In the genomic region with DNA sequence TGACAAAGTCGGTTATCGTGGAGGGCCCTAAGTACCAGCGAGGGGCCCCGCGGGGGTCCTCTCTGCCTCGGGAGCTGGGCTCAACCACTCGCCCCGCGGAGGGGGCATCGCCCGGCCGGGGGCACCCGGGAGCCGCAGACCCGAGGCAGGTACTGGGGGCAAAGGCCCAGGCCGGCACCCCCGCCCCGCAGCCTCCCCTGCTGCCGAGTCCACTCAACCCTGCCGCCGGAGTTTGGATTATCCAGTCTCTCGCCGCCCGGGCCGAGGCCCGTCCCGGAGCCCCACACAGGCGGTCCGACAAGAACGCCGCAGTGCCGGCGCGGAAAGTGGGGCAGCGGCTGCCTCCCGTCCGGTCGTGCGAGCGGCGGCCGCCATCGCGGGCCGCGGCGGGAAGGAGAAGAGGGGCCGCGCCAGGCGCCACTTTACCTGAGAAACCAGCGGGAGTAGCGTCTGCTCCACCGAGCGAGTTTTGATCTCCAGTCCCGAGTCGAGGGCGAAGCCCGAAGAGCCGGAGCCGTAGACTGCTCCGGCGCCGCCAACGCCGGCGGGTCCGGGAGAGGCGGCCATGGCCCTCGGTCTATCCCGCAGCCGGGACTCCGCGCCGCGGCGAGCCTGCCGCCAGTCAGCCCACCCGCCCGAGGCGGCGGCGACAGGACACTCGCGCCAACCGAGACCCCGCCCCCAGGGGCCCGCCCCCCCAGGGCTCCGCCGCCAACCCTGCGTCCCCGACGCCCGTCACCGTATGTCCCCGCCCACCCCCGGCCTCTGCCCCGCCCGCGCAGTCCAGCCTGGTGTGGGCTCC, we compare ENCODE assay signal across 8 cellular contexts. TPM values are rescaled to one million over a fixed set of nuclear protein-coding genes. Genes with fewer than 3 reads are reported as not detected.
DNase-seq lines count a peak whose midpoint lies in the region; ATAC-seq, FAIRE-seq and TF ChIP-seq lines count a peak whose summit lies in the region.

A gene with protein sequence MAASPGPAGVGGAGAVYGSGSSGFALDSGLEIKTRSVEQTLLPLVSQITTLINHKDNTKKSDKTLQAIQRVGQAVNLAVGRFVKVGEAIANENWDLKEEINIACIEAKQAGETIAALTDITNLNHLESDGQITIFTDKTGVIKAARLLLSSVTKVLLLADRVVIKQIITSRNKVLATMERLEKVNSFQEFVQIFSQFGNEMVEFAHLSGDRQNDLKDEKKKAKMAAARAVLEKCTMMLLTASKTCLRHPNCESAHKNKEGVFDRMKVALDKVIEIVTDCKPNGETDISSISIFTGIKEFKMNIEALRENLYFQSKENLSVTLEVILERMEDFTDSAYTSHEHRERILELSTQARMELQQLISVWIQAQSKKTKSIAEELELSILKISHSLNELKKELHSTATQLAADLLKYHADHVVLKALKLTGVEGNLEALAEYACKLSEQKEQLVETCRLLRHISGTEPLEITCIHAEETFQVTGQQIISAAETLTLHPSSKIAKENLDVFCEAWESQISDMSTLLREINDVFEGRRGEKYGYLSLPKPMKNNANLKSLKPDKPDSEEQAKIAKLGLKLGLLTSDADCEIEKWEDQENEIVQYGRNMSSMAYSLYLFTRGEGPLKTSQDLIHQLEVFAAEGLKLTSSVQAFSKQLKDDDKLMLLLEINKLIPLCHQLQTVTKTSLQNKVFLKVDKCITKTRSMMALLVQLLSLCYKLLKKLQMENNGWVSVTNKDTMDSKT (minus strand): TSS at position 624 of the 802 bp plus-strand sequence. CDS start 57 bp downstream, at position 567.

- peak within 1 kb of the TSS; percentile 99 for H3K4me3 Mint-ChIP-seq in CD14-positive monocyte

- H3K4me2 ChIP-seq in endothelial cell of umbilical vein (ENCODE audit: insufficient read depth, low read length), result peak within 1 kb of the TSS; percentile 91

- peaks cover 6 to 9% (median 8%) of the 10 kb centered on the region in 3 donors for H3K27me3 Mint-ChIP-seq in CD14-positive monocyte (ENCODE audit: low read depth in 3 of 3)

- peaks cover 4% of the 10 kb centered on the region for H4K20me1 ChIP-seq in endothelial cell of umbilical vein (replicated peaks; ENCODE audit: control insufficient read depth, extremely low read depth, insufficient read depth, low read length)

- BruUV-seq in endothelial cell of umbilical vein (replicated peaks; lab: Mats Ljungman, UMichigan), result no TSS peak

- H3K4me1 ChIP-seq in endothelial cell of umbilical vein (ENCODE audit: control insufficient read depth, extremely low read depth, insufficient read depth, low read length) (peaks cover 35% of the 10 kb centered on the region), mucosa of descending colon (ENCODE audit: low read depth) (peaks cover 6% of the 10 kb centered on the region)

- peak; percentile 86 for DNase-seq in CD14-positive monocyte (ENCODE audit: low spot score)
- peak; percentile 85 for DNase-seq in NK-92 treated with Interleukin-12 subunit alpha and Interleukin-12 subunit beta, amount 100 ng/mL, for 24 hours (lab: John Stamatoyannopoulos, UW)
- DNase-seq in activated CD8-positive, alpha-beta memory T cell treated with anti-CD3 and anti-CD28 coated beads, Interleukin-2, amount 50 U/mL, for 4 hours, result peak; percentile 87
- DNase-seq in endothelial cell of umbilical vein (ENCODE audit: low read depth, low spot score), result peak; percentile 92
- DNase-seq in mucosa of descending colon, result peak; percentile 95 to 98 (median 97)
- DNase-seq in stimulated activated CD8-positive, alpha-beta memory T cell treated with anti-CD3 and anti-CD28 coated beads, Interleukin-4, amount 100 ng/mL, for 4 hours (ENCODE audit: low read depth in 2 of 2, low spot score in 1 of 2), result peak; percentile 52 to 80

- H3K36me3 Mint-ChIP-seq in CD14-positive monocyte, result peaks cover 3% of the 10 kb centered on the region in 2 donors

- peak within 1 kb of the TSS; percentile 77 for H3K27ac ChIP-seq in endothelial cell of umbilical vein (ENCODE audit: insufficient read depth, low read depth, low read length)

- H3K9me3 ChIP-seq in endothelial cell of umbilical vein (replicated peaks; ENCODE audit: control insufficient read depth, insufficient read depth, low read length), result no peaks in the 10 kb centered on the region
- H3K9me3 ChIP-seq in mucosa of descending colon, result no peaks in the 10 kb centered on the region

- no peaks in the 10 kb centered on the region for H3K9me1 ChIP-seq in endothelial cell of umbilical vein (replicated peaks; ENCODE audit: control insufficient read depth, extremely low read depth, insufficient read depth, low read length)

- TF ChIP-seq POLR2A in endothelial cell of umbilical vein (IDR thresholded peaks at IDR 0.05; ENCODE audit: low read depth, low read length), result peak; percentile 92

- no peak for TF ChIP-seq CTCF in CD14-positive monocyte (IDR thresholded peaks at IDR 0.05)
- no peak for TF ChIP-seq CTCF in endothelial cell of umbilical vein (IDR thresholded peaks at IDR 0.05; ENCODE audit: extremely low read depth in 1 of 2, insufficient read depth in 1 of 2, low read depth in 1 of 2, low read length in 2 of 2)
- TF ChIP-seq CTCF in mucosa of descending colon (IDR thresholded peaks at IDR 0.05), result no peak

- H3K9ac ChIP-seq in endothelial cell of umbilical vein (replicated peaks; ENCODE audit: extremely low read depth, insufficient read depth, low read length), result peak within 1 kb of the TSS; percentile 74

- H3K4me3 ChIP-seq in endothelial cell of umbilical vein (replicated peaks in 1 of 3; ENCODE audit: insufficient read depth in 1 of 3, low read depth in 1 of 3, low read length in 3 of 3), result peak within 1 kb of the TSS; percentile 68 to 81 (median 68)
- peak within 1 kb of the TSS; percentile 62 for H3K4me3 ChIP-seq in mucosa of descending colon

- POLR2A ChIA-PET in endothelial cell of umbilical vein (lab: Charles Lee), result no interaction called here

- no peaks in the 10 kb centered on the region for H3K27me3 ChIP-seq in endothelial cell of umbilical vein (ENCODE audit: control insufficient read depth in 2 of 2, insufficient read depth in 2 of 2, low read length in 2 of 2)

- peaks cover 49% of the 10 kb centered on the region for H3K79me2 ChIP-seq in endothelial cell of umbilical vein (ENCODE audit: control insufficient read depth, insufficient read depth, low read length)

- intact Hi-C loops in CD14-positive monocyte (cut with micrococcal nuclease) (loop anchor here in 1 of 2 donors (5.0 to 10.0 kb wide), 2 partner anchors 81 to 102 kb away; a partner anchor contains a TSS), endothelial cell of umbilical vein (cut with micrococcal nuclease) (loop anchor here (1.0 to 2.0 kb wide), 7 partner anchors 19 to 308 kb away; a partner anchor contains a TSS), mucosa of descending colon (cut with DNase I, micrococcal nuclease) (no loop called here)

- ATAC-seq in GM19372 (IDR thresholded peaks at IDR 0.05; ENCODE audit: low read depth, unreplicated experiment) (peak; percentile 70), HG03520 (IDR thresholded peaks at IDR 0.05; ENCODE audit: unreplicated experiment) (peak; percentile 48), mucosa of descending colon (peak; percentile 97)

- peak within 1 kb of the TSS; percentile 73 to 89 (median 82) for H3K27ac Mint-ChIP-seq in CD14-positive monocyte

- H3K9me3 Mint-ChIP-seq in CD14-positive monocyte, result peaks cover 0 to 2% (median 0%) of the 10 kb centered on the region in 7 donors

- peak within 1 kb of the TSS; percentile 87 for H2AFZ ChIP-seq in endothelial cell of umbilical vein (ENCODE audit: low read depth, low read length)

- H3K4me1 Mint-ChIP-seq in CD14-positive monocyte, result peaks cover 35% of the 10 kb centered on the region

- dilution Hi-C loops in endothelial cell of umbilical vein (cut with MboI; ENCODE audit: extremely low pct_ligation_motif_present, low sequenced_read_pairs), result no loop called here

- CTCF ChIA-PET in endothelial cell of umbilical vein (lab: Charles Lee), result interaction anchor here (1.3 to 3.3 kb wide), 4 partner anchors 10 to 105 kb away, joined by 3 to 16 read pairs (median 6); no protein-coding TSS in a partner anchor

- FAIRE-seq in endothelial cell of umbilical vein (lab: Jason Lieb, UNC), result peak; percentile 73

- H3K36me3 ChIP-seq in endothelial cell of umbilical vein (ENCODE audit: control insufficient read depth in 2 of 2, extremely low read depth in 1 of 2, insufficient read depth in 2 of 2, low read length in 2 of 2), result no peaks in the 10 kb centered on the region
- H3K36me3 ChIP-seq in mucosa of descending colon (ENCODE audit: low read depth), result no peaks in the 10 kb centered on the region

TF ChIP-seq in endothelial cell of umbilical vein, 7 proteins besides CTCF, POLR2A, EP300 and RAD21:
- TF ChIP-seq, protein P1, sequence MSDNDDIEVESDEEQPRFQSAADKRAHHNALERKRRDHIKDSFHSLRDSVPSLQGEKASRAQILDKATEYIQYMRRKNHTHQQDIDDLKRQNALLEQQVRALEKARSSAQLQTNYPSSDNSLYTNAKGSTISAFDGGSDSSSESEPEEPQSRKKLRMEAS (IDR thresholded peaks at IDR 0.05; ENCODE audit: insufficient read depth, insufficient read length), result no peak
- TF ChIP-seq POLR2AphosphoS5 (IDR thresholded peaks at IDR 0.05; ENCODE audit: insufficient read depth, low read depth, low read length), result peak; percentile 80
- no peak for TF ChIP-seq JUN (IDR thresholded peaks at IDR 0.05; ENCODE audit: borderline replicate concordance, insufficient read depth, insufficient read length, low read depth)

RNA-seq across cellular contexts. Expression of the gene that starts here (rescaled TPM):
- polyA plus RNA-seq in CD14-positive monocyte (under 1 TPM; 0.10 to 0.39 TPM), endothelial cell of umbilical vein (20.1 and 29.5 TPM in 2 replicates)
- total RNA-seq in endothelial cell of umbilical vein (72.0 and 76.2 TPM in 2 replicates), mucosa of descending colon (10 to 100 TPM in 2 of 3 donors, 1 to 10 TPM in 1; 8.3 to 21.9 (median 15.6) TPM)
- 67.0 and 69.8 TPM in 2 replicates for polyA plus RNA-seq in endothelial cell of umbilical vein (2011; cell fraction: cytosol; rRNA removed)
- polyA plus RNA-seq in endothelial cell of umbilical vein (2011; cell fraction: nucleus; rRNA removed), result 42.7 and 48.3 TPM in 2 replicates
- 86.2 and 115 TPM in 2 replicates for polyA plus RNA-seq in endothelial cell of umbilical vein (2012)
- 12.9 and 13.4 TPM in 2 replicates for polyA minus RNA-seq in endothelial cell of umbilical vein
- polyA minus RNA-seq in endothelial cell of umbilical vein (2011; cell fraction: cytosol; rRNA and poly(A)+ RNA removed), result 24.4 TPM
- 24.6 and 29.6 TPM in 2 replicates for polyA minus RNA-seq in endothelial cell of umbilical vein (2011; cell fraction: nucleus; rRNA and poly(A)+ RNA removed)

Comparison
In these comparisons a context has a peak if more than half of its experiments do, and no peak if none do; other contexts are left out.
1. Peak in every context shown above with its lines: DNase-seq, ATAC-seq, H3K4me3 ChIP-seq and H3K27ac ChIP-seq.
2. RNA of the gene that starts here (polyA plus RNA-seq): 20.1 to 115 TPM in endothelial cell of umbilical vein; 0.10 to 0.39 TPM in CD14-positive monocyte; every median in the first group is over 10 times any median in the second.
3. Peak in DNase-seq in CD14-positive monocyte; RNA of the gene not detected or under 1 TPM.